ENCODE assay signal across 8 cellular contexts in the genomic region with DNA sequence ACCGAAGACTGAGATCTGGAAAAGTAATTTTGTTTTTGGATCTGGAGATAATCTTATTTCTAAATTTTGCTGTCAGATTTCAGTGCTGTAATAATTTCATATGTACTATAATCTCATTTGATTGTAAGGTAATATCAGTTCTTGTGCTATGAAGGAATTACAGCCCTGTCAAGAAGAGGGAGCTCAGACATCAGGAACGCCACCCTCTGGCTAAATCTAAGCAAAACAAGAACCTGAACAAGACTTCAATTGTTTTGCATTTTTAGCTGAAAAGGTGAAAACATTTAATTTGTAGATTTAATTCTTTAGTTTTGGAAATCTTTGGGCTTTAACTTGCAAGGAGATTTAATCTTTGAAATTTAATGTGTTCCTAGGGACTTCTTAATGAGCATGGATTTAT.
DNase-seq lines count a peak whose midpoint lies in the region; ATAC-seq and TF ChIP-seq lines count a peak whose summit lies in the region.

No MANE protein-coding gene starts in this region.

- H3K4me1 ChIP-seq in left ventricle myocardium inferior = no peaks in the 10 kb centered on the region
- no peaks in the 10 kb centered on the region for H3K4me1 ChIP-seq in hepatocyte (ENCODE audit: insufficient read depth)
- H3K4me1 ChIP-seq in naive thymus-derived CD4-positive, alpha-beta T cell (ENCODE audit: control insufficient read depth in 2 of 2, insufficient read depth in 2 of 2, low read length in 2 of 2) = no peaks in the 10 kb centered on the region
- no peaks in the 10 kb centered on the region for H3K4me1 ChIP-seq in stomach

- no peak for ATAC-seq in Right ventricle myocardium inferior
- ATAC-seq in naive thymus-derived CD4-positive, alpha-beta T cell = no peak

- no peak overlapping the region for H3K27ac Mint-ChIP-seq in naive thymus-derived CD4-positive, alpha-beta T cell

- no peaks in the 10 kb centered on the region for H3K4me1 Mint-ChIP-seq in naive thymus-derived CD4-positive, alpha-beta T cell

- H3K79me2 ChIP-seq in hepatocyte = no peaks in the 10 kb centered on the region

- H3K9me2 ChIP-seq in hepatocyte (replicated peaks; ENCODE audit: insufficient read depth) = no peaks in the 10 kb centered on the region

- no peaks in the 10 kb centered on the region for H3K36me3 ChIP-seq in left ventricle myocardium inferior
- H3K36me3 ChIP-seq in hepatocyte (replicated peaks; ENCODE audit: insufficient read depth, low read depth) = no peaks in the 10 kb centered on the region
- no peaks in the 10 kb centered on the region for H3K36me3 ChIP-seq in naive thymus-derived CD4-positive, alpha-beta T cell (ENCODE audit: control insufficient read depth in 2 of 3, insufficient read depth in 3 of 3, low read length in 3 of 3)
- H3K36me3 ChIP-seq in stomach = no peaks in the 10 kb centered on the region

- peaks cover 0 to 2% (median 0%) of the 10 kb centered on the region in 11 donors for H3K9me3 Mint-ChIP-seq in naive thymus-derived CD4-positive, alpha-beta T cell

- H3K27ac ChIP-seq in left ventricle myocardium inferior (replicated peaks) (no peak overlapping the region), RWPE1 (no peak overlapping the region), hepatocyte (no peak overlapping the region), stomach (no peak overlapping the region)
- no peak overlapping the region for H3K27ac ChIP-seq in naive thymus-derived CD4-positive, alpha-beta T cell (ENCODE audit: low read depth, low read length)

- POLR2A ChIA-PET in RWPE1 (lab: Yijun Ruan, JAX; ENCODE audit: low non-redundant PET) = no interaction called here
- POLR2A ChIA-PET in naive thymus-derived CD4-positive, alpha-beta T cell (lab: Charles Lee) = no interaction called here

- no peak overlapping the region for H3K4me3 Mint-ChIP-seq in naive thymus-derived CD4-positive, alpha-beta T cell

- CTCF ChIA-PET in RWPE1 (lab: Yijun Ruan, JAX) = no interaction called here
- CTCF ChIA-PET in naive thymus-derived CD4-positive, alpha-beta T cell (lab: Charles Lee) = interaction anchor here (0.7 kb wide), 1 partner anchor 705 kb away, joined by 3 read pairs; no protein-coding TSS in a partner anchor

- TF ChIP-seq POLR2A in stomach (IDR thresholded peaks at IDR 0.05) = no peak

- no peak for TF ChIP-seq EP300 in stomach (IDR thresholded peaks at IDR 0.05)

- 52% methylated on average over 2 of the region's 2 CpGs for WGBS in hepatocyte (ENCODE audit: low lambda C conversion rate, missing lambda C conversion rate)
- WGBS in stomach, 5 donors = 55 to 59% (median 57%) methylated on average over 2 of the region's 2 CpGs

- no peaks in the 10 kb centered on the region for H3K27me3 ChIP-seq in left ventricle myocardium inferior (ENCODE audit: low read depth)
- H3K27me3 ChIP-seq in hepatocyte = no peaks in the 10 kb centered on the region
- H3K27me3 ChIP-seq in naive thymus-derived CD4-positive, alpha-beta T cell (ENCODE audit: control insufficient read depth in 2 of 2, insufficient read depth in 2 of 2, low read length in 2 of 2) = no peaks in the 10 kb centered on the region
- no peaks in the 10 kb centered on the region for H3K27me3 ChIP-seq in stomach

- peak; percentile 60 for TF ChIP-seq CTCF in left ventricle myocardium inferior (IDR thresholded peaks at IDR 0.05; ENCODE audit: borderline replicate concordance)
- TF ChIP-seq CTCF in RWPE1 (conservative IDR thresholded peaks at IDR 0.05; ENCODE audit: low read depth) = 0 out of 2 replicates have a peak, but pooled peaks have one; percentile 10
- TF ChIP-seq CTCF in hepatocyte (IDR thresholded peaks at IDR 0.05; ENCODE audit: poor library complexity) = peak; percentile 46
- TF ChIP-seq CTCF in stomach (IDR thresholded peaks at IDR 0.05) = peak in 3 of 7 experiments; percentile 20 to 40 (median 31)

- no peak for DNase-seq in left ventricle myocardium inferior
- no peak for DNase-seq in Right ventricle myocardium inferior (ENCODE audit: missing footprints)
- DNase-seq in RWPE1 (ENCODE audit: low spot score) = peak; percentile 5
- DNase-seq in hepatocyte (ENCODE audit: low spot score) = peak; percentile 48
- DNase-seq in naive thymus-derived CD4-positive, alpha-beta T cell = no peak
- DNase-seq in stomach = no peak
- DNase-seq in effector CD4-positive, alpha-beta T cell = no peak
- no peak for DNase-seq in stimulated activated CD4-positive, alpha-beta T cell treated with anti-CD3 and anti-CD28 coated beads, Interleukin-12 subunit alpha, Interleukin-12 subunit beta, amount 100 ng/mL, for 4 hours

- no peaks in the 10 kb centered on the region for H3K9me3 ChIP-seq in left ventricle myocardium inferior (replicated peaks)
- H3K9me3 ChIP-seq in hepatocyte (ENCODE audit: low read depth) = no peaks in the 10 kb centered on the region
- H3K9me3 ChIP-seq in naive thymus-derived CD4-positive, alpha-beta T cell (ENCODE audit: control insufficient read depth in 2 of 3, low read length in 3 of 3) = no peaks in the 10 kb centered on the region
- H3K9me3 ChIP-seq in stomach = no peaks in the 10 kb centered on the region

- no peak overlapping the region for H3K4me3 ChIP-seq in left ventricle myocardium inferior
- H3K4me3 ChIP-seq in hepatocyte = no peak overlapping the region
- H3K4me3 ChIP-seq in naive thymus-derived CD4-positive, alpha-beta T cell (ENCODE audit: low read length) = no peak overlapping the region
- H3K4me3 ChIP-seq in stomach = no peak overlapping the region

- no peak overlapping the region for H2AFZ ChIP-seq in hepatocyte

- H3K27me3 Mint-ChIP-seq in naive thymus-derived CD4-positive, alpha-beta T cell = no peaks in the 10 kb centered on the region

- H4K20me1 ChIP-seq in hepatocyte (ENCODE audit: insufficient read depth, poor library complexity, severe bottlenecking) = no peaks in the 10 kb centered on the region

- no peaks in the 10 kb centered on the region for H3K36me3 Mint-ChIP-seq in naive thymus-derived CD4-positive, alpha-beta T cell

- intact Hi-C loops in left ventricle myocardium inferior (cut with micrococcal nuclease) (no loop called here), Right ventricle myocardium inferior (cut with DNase I) (loop anchor here (10.0 kb wide), 1 partner anchor 149 kb away; no protein-coding TSS in a partner anchor), stomach (cut with DNase I; ENCODE audit: low total_unique reads) (no loop called here)
- intact Hi-C loops in naive thymus-derived CD4-positive, alpha-beta T cell (cut with micrococcal nuclease) = loop anchor here in 1 of 2 donors (5.0 kb wide), 1 partner anchor 1372 kb away; no protein-coding TSS in a partner anchor

- H3K4me2 ChIP-seq in hepatocyte = no peak overlapping the region

Comparison
In these comparisons a context has a peak if more than half of its experiments do, and no peak if none do; other contexts are left out.
1. DNase-seq: peak in RWPE1 (single experiment) and hepatocyte (single experiment); none in left ventricle myocardium inferior (single experiment), Right ventricle myocardium inferior (single experiment), naive thymus-derived CD4-positive, alpha-beta T cell (0 of 9), stomach (single experiment), effector CD4-positive, alpha-beta T cell (single experiment) and stimulated activated CD4-positive, alpha-beta T cell treated with anti-CD3 and anti-CD28 coated beads, Interleukin-12 subunit alpha, Interleukin-12 subunit beta, amount 100 ng/mL, for 4 hours (single experiment).